1 cellular context compared by ENCODE assay signal in the genomic region with DNA sequence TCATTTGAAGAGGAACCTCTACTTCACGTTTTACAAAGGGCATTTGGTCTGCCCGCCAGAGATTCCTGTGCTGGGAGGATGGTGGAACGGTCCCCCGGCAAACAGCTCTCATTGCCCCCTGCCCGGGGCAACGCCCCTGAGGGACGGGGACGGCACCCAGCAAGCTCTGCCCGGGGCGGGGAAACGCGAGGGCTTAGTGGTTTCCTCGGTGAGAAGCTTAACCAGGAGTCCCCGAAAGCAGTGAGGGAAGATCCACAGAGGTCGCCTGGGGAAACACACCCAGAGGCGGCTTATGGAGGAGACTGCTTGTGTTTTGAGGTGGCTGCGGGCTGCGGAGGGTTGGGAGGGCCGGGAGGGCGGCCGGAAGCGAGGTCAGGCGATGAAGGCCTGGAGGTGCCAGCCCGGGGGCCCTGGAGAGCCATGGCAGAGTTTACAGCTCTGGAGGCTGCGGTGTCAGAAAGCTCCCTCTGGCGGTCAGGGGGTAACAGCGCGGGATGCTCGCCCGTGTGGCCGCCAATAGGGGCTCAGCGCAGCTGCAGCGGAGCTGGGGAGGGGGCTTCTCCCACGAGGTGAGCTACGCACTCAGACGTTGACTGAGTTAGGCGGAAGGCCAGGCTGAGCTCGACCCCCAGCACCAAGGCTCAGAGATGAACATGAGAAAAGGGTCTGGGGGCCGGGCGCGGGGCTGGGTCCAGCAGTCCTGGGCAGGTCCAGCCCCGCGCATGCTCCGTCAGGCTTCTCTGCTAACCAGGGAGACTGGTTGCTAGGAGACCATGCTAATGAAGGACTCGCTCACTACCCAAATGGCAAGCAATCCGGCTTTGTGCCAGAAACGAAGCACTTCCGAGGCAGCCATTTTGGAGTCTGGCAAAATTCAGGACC.
TF ChIP-seq lines count a peak whose summit lies in the region.

No MANE protein-coding gene starts in this region.

TF ChIP-seq in HEK293, 187 proteins besides CTCF, POLR2A, EP300 and RAD21 (continued from another document):
- no peak; the same call in 1 of the 2 replicates for TF ChIP-seq ZBTB48 (tag by site-specific recombination; IDR thresholded peaks at IDR 0.05)
- TF ChIP-seq ZNF549 (tag by site-specific recombination; IDR thresholded peaks at IDR 0.05): no peak
- TF ChIP-seq ZNF623 (tag by site-specific recombination; IDR thresholded peaks at IDR 0.05): no peak
- no peak for TF ChIP-seq ZNF645 (tag by site-specific recombination; IDR thresholded peaks at IDR 0.05)
- TF ChIP-seq, protein P1, sequence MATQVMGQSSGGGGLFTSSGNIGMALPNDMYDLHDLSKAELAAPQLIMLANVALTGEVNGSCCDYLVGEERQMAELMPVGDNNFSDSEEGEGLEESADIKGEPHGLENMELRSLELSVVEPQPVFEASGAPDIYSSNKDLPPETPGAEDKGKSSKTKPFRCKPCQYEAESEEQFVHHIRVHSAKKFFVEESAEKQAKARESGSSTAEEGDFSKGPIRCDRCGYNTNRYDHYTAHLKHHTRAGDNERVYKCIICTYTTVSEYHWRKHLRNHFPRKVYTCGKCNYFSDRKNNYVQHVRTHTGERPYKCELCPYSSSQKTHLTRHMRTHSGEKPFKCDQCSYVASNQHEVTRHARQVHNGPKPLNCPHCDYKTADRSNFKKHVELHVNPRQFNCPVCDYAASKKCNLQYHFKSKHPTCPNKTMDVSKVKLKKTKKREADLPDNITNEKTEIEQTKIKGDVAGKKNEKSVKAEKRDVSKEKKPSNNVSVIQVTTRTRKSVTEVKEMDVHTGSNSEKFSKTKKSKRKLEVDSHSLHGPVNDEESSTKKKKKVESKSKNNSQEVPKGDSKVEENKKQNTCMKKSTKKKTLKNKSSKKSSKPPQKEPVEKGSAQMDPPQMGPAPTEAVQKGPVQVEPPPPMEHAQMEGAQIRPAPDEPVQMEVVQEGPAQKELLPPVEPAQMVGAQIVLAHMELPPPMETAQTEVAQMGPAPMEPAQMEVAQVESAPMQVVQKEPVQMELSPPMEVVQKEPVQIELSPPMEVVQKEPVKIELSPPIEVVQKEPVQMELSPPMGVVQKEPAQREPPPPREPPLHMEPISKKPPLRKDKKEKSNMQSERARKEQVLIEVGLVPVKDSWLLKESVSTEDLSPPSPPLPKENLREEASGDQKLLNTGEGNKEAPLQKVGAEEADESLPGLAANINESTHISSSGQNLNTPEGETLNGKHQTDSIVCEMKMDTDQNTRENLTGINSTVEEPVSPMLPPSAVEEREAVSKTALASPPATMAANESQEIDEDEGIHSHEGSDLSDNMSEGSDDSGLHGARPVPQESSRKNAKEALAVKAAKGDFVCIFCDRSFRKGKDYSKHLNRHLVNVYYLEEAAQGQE (tag by site-specific recombination; IDR thresholded peaks at IDR 0.05): no peak
- no peak for TF ChIP-seq ZNF362 (tag by site-specific recombination; IDR thresholded peaks at IDR 0.05)
- no peak; the same call in 1 of the 2 replicates for TF ChIP-seq ZNF394 (tag by site-specific recombination; IDR thresholded peaks at IDR 0.05; ENCODE audit: borderline replicate concordance)
- no peak for TF ChIP-seq ZFP41 (tag by site-specific recombination; IDR thresholded peaks at IDR 0.05; ENCODE audit: borderline replicate concordance)
- TF ChIP-seq ZNF221 (tag by site-specific recombination; IDR thresholded peaks at IDR 0.05; ENCODE audit: borderline replicate concordance): no peak
- TF ChIP-seq ZNF214 (tag by site-specific recombination; IDR thresholded peaks at IDR 0.05; ENCODE audit: borderline replicate concordance): no peak
- TF ChIP-seq BCL11A (tag by site-specific recombination; IDR thresholded peaks at IDR 0.05; ENCODE audit: low read depth): 0 out of 2 replicates have a peak, but pooled peaks have one; percentile 16
- TF ChIP-seq ZNF155 (tag by site-specific recombination; IDR thresholded peaks at IDR 0.05): no peak
- TF ChIP-seq ZNF148 (tag by site-specific recombination; IDR thresholded peaks at IDR 0.05; ENCODE audit: borderline replicate concordance): no peak
- TF ChIP-seq ZNF23 (tag by site-specific recombination; IDR thresholded peaks at IDR 0.05; ENCODE audit: borderline replicate concordance): no peak
- no peak for TF ChIP-seq ZNF223 (tag by site-specific recombination; IDR thresholded peaks at IDR 0.05)
- no peak for TF ChIP-seq ZIC2 (tag by site-specific recombination; IDR thresholded peaks at IDR 0.05)
- TF ChIP-seq ZNF670 (tag by site-specific recombination; IDR thresholded peaks at IDR 0.05; ENCODE audit: low read depth): no peak
TF ChIP-seq in HEK293: peak in this region for 42.
